In the genomic region with DNA sequence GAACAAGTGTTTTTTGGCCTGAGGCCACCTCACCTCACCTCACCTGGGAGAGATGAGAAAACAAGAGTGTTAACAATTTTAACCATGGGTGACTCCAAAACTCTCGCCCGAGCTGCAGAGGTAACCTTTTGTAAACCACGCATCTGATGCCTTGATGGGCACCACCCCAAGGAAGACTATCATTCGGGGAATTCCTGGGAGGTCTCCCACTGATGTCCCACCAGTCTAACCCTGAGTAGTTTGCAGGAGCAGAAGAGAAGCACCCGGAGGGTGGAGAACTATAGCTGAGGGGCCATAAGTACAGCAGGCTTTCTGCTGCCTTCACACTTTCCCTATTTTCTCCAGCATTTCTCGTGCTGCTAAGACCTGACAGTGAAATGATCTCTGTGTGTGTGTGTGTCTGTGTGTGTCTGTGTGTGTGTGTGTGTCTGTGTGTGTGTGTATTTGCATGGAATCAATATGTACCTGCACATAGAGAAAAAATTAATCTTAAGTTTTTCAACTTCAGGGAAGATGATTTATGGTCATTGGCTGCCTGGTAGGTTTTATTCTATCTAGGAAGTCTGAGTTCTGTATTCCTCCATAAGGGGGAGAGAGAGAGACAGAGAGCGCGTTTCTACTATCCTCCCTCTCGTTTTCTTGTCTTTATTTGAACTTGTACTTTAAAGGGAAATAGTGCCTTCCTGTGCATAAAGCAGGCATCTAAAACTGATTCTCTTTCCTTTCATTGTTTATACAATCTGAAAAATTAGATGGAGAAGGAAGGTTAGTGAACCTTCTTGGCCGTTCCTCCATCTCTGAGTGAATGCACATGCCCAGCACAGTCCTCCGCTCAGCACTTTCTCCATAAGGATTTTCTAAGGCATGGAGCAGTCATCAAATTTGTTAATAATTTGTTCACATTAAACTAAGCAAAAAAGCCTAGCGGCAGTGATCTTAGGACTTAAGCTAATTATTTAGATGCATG, we compare ENCODE assay signal across 11 cellular contexts.
DNase-seq lines count a peak whose midpoint lies in the region; ATAC-seq, FAIRE-seq and TF ChIP-seq lines count a peak whose summit lies in the region.
"Had no signal": no experiment of that assay in that cellular context is flagged by ENCODE, and none has a peak within 500 bp of the region (broad histone marks: within the 10 kb centered on the region; RNA-seq: fewer than 3 reads in every experiment).

No MANE protein-coding gene starts in this region.

- intact Hi-C loops in GM12878 (cut with micrococcal nuclease; ENCODE audit: unreplicated experiment): no loop called here
- intact Hi-C loops in stomach (cut with DNase I; ENCODE audit: low total_unique reads): no loop called here

- no peaks in the 10 kb centered on the region for H3K27me3 ChIP-seq in GM12878 (replicated peaks in 1 of 2; ENCODE audit: control insufficient read depth in 2 of 2, insufficient read depth in 2 of 2, low read length in 1 of 2)
- H3K27me3 ChIP-seq in stomach: no peaks in the 10 kb centered on the region

- CTCF ChIA-PET in GM12878 (lab: Yijun Ruan, JAX): interaction anchor here (0.7 to 2.8 kb wide), 6 partner anchors 11 to 71 kb away, joined by 3 to 9 read pairs (median 4); no protein-coding TSS in a partner anchor
- CTCF ChIA-PET in activated naive CD4-positive, alpha-beta T cell treated with anti-CD3 and anti-CD28 coated beads, Interleukin-2, amount 10 ng/mL, durations not matched to agents 7 days and 5 days (lab: Charles Lee): no interaction called here

- H3K4me1 ChIP-seq in GM12878 (ENCODE audit: control insufficient read depth, insufficient read depth, low read length) (no peaks in the 10 kb centered on the region), stomach (peaks cover 0 to 39% (median 21%) of the 10 kb centered on the region in 4 donors)

- H3K9ac ChIP-seq in GM12878 (ENCODE audit: control insufficient read depth, insufficient read depth, low read length): no peak overlapping the region

- no TSS peak for BruUV-seq in GM12878 (replicated peaks; lab: Mats Ljungman, UMichigan)

- no peak overlapping the region for H2AFZ ChIP-seq in GM12878 (ENCODE audit: control insufficient read depth, low read depth, low read length)

- no peak overlapping the region for H3K27ac ChIP-seq in GM12878 (ENCODE audit: control insufficient read depth, insufficient read depth)
- H3K27ac ChIP-seq in stomach: peak overlapping the region in 3 of 5 donors; percentile 5 to 79 (median 70)

- H3K9me3 Mint-ChIP-seq in activated naive CD4-positive, alpha-beta T cell treated with anti-CD3 and anti-CD28 coated beads, Interleukin-2, amount 10 ng/mL, durations not matched to agents 7 days and 5 days: no peaks in the 10 kb centered on the region
- H3K9me3 Mint-ChIP-seq: HFFc6 had no signal

- DNase-seq in HT-29 (ENCODE audit: low spot score) (peak; percentile 7), GM12878 (ENCODE audit: low read depth, low spot score) (no peak), kidney tubule cell (ENCODE audit: low spot score) (peak; percentile 10), stomach (no peak), NCI-H526 treated with DMSO at 0.1 percent for 48 hours (lab: John Stamatoyannopoulos, UW) (no peak), T-helper 17 cell (no peak), NCI-H748 treated with DMSO at 0.1 percent for 48 hours (lab: John Stamatoyannopoulos, UW) (no peak)
- DNase-seq in activated naive CD4-positive, alpha-beta T cell treated with anti-CD3 and anti-CD28 coated beads, Interleukin-2, amount 10 ng/mL, durations not matched to agents 7 days and 5 days: no peak
- DNase-seq: Calu3, HFFc6, NCI-H2171 had no signal

- TF ChIP-seq EP300 in GM12878 (IDR thresholded peaks at IDR 0.05; ENCODE audit: borderline replicate concordance in 1 of 2, control insufficient read depth in 1 of 2, low read depth in 2 of 2, low read length in 2 of 2) (no peak), stomach (IDR thresholded peaks at IDR 0.05) (no peak)

- H3K27ac Mint-ChIP-seq in T-helper 17 cell: no peak overlapping the region
- H3K27ac Mint-ChIP-seq in activated naive CD4-positive, alpha-beta T cell treated with anti-CD3 and anti-CD28 coated beads, Interleukin-2, amount 10 ng/mL, durations not matched to agents 7 days and 5 days: no peak overlapping the region
- H3K27ac Mint-ChIP-seq: HFFc6 had no signal

- H3K36me3 Mint-ChIP-seq in T-helper 17 cell (ENCODE audit: low read depth): no peaks in the 10 kb centered on the region
- no peaks in the 10 kb centered on the region for H3K36me3 Mint-ChIP-seq in activated naive CD4-positive, alpha-beta T cell treated with anti-CD3 and anti-CD28 coated beads, Interleukin-2, amount 10 ng/mL, durations not matched to agents 7 days and 5 days

- no peak overlapping the region for H3K4me2 ChIP-seq in GM12878 (ENCODE audit: control insufficient read depth, insufficient read depth)

- TF ChIP-seq POLR2A in GM12878 (IDR thresholded peaks at IDR 0.05; ENCODE audit: low read depth, low read length): no peak
- TF ChIP-seq POLR2A in stomach (IDR thresholded peaks at IDR 0.05): no peak

- 38% methylated on average over 12 of the region's 12 CpGs for WGBS in GM12878 (ENCODE audit: insufficient coverage, insufficient replicate concordance, low lambda C conversion rate, missing lambda C conversion rate)
- WGBS in stomach, 5 donors: 68 to 79% (median 75%) methylated on average over 12 of the region's 12 CpGs

- H3K4me3 ChIP-seq in GM12878: no peak overlapping the region
- H3K4me3 ChIP-seq in stomach: no peak overlapping the region

- H3K9me3 ChIP-seq in GM12878 (replicated peaks; ENCODE audit: control insufficient read depth, insufficient read depth, low read length) (no peaks in the 10 kb centered on the region), stomach (no peaks in the 10 kb centered on the region), T-helper 17 cell (ENCODE audit: control insufficient read depth, low read length, poor library complexity, severe bottlenecking) (no peaks in the 10 kb centered on the region)

- in situ Hi-C loops in GM12878 (cut with MboI): no loop called here

- H3K79me2 ChIP-seq in GM12878 (ENCODE audit: control insufficient read depth, insufficient read depth, low read length): no peaks in the 10 kb centered on the region

- no peak for FAIRE-seq in GM12878 (lab: Jason Lieb, UNC)

- peaks cover 24% of the 10 kb centered on the region for H3K27me3 Mint-ChIP-seq in T-helper 17 cell
- peaks cover 5% of the 10 kb centered on the region for H3K27me3 Mint-ChIP-seq in activated naive CD4-positive, alpha-beta T cell treated with anti-CD3 and anti-CD28 coated beads, Interleukin-2, amount 10 ng/mL, durations not matched to agents 7 days and 5 days

- no peaks in the 10 kb centered on the region for H4K20me1 ChIP-seq in GM12878 (ENCODE audit: control insufficient read depth, insufficient read depth)

- TF ChIP-seq CTCF in GM12878 (IDR thresholded peaks at IDR 0.05 in 2 of 3, conservative IDR thresholded peaks at IDR 0.05 in 1 of 3; ENCODE audit: control insufficient read depth in 2 of 3, extremely low read depth in 1 of 3, insufficient read depth in 1 of 3, low read depth in 3 of 3, low read length in 3 of 3) (peak in 1 of 3 experiments; percentile 16; a peak in 1 of 6 replicates), stomach (IDR thresholded peaks at IDR 0.05) (peak in 3 of 7 experiments; percentile 9 to 28 (median 11))

- H3K36me3 ChIP-seq in GM12878 (ENCODE audit: control insufficient read depth in 2 of 2, insufficient read depth in 2 of 2, low read length in 1 of 2) (no peaks in the 10 kb centered on the region), stomach (peaks cover 0 to 14% (median 3%) of the 10 kb centered on the region in 4 donors)

- RAD21 ChIA-PET in GM12878 (lab: Charles Lee; ENCODE audit: unreplicated experiment): interaction anchor here (1.4 to 1.7 kb wide), 3 partner anchors 15 to 115 kb away, joined by 3 to 9 read pairs (median 4); no protein-coding TSS in a partner anchor

- no peaks in the 10 kb centered on the region for H3K4me1 Mint-ChIP-seq in T-helper 17 cell
- H3K4me1 Mint-ChIP-seq in activated naive CD4-positive, alpha-beta T cell treated with anti-CD3 and anti-CD28 coated beads, Interleukin-2, amount 10 ng/mL, durations not matched to agents 7 days and 5 days: no peaks in the 10 kb centered on the region

- no peak overlapping the region for H3K4me3 Mint-ChIP-seq in T-helper 17 cell
- H3K4me3 Mint-ChIP-seq in activated naive CD4-positive, alpha-beta T cell treated with anti-CD3 and anti-CD28 coated beads, Interleukin-2, amount 10 ng/mL, durations not matched to agents 7 days and 5 days: no peak overlapping the region
- H3K4me3 Mint-ChIP-seq: HFFc6 had no signal

- SMC1A ChIA-PET in GM12878 (lab: Charles Lee; ENCODE audit: uncharacterized antibody, unreplicated experiment): interaction anchor here (0.8 to 2.2 kb wide), 6 partner anchors 22 to 115 kb away, joined by 3 to 9 read pairs (median 6); no protein-coding TSS in a partner anchor

- no peak for TF ChIP-seq RAD21 in GM12878 (IDR thresholded peaks at IDR 0.05; ENCODE audit: insufficient read depth, low read depth, low read length)

- POLR2A ChIA-PET in GM12878 (lab: Charles Lee): no interaction called here

- ATAC-seq in GM12878: peak; percentile 60
- no peak for ATAC-seq in T-helper 17 cell

TF ChIP-seq in GM12878, 131 proteins besides CTCF, POLR2A, EP300 and RAD21 (continues in another document):
- TF ChIP-seq KLF5 (IDR thresholded peaks at IDR 0.05; ENCODE audit: partially characterized antibody): no peak
- TF ChIP-seq, protein P1, sequence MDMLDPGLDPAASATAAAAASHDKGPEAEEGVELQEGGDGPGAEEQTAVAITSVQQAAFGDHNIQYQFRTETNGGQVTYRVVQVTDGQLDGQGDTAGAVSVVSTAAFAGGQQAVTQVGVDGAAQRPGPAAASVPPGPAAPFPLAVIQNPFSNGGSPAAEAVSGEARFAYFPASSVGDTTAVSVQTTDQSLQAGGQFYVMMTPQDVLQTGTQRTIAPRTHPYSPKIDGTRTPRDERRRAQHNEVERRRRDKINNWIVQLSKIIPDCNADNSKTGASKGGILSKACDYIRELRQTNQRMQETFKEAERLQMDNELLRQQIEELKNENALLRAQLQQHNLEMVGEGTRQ (IDR thresholded peaks at IDR 0.05; ENCODE audit: borderline replicate concordance, low read depth, low read length): no peak
- TF ChIP-seq PAX5 (IDR thresholded peaks at IDR 0.05; ENCODE audit: borderline replicate concordance, low read depth, low read length): no peak
- TF ChIP-seq GABPA (IDR thresholded peaks at IDR 0.05; ENCODE audit: low read depth): no peak

Comparison
In these comparisons a context has a peak if more than half of its experiments do, and no peak if none do; other contexts are left out.
1. DNase-seq: peak in HT-29 (single experiment) and kidney tubule cell (single experiment); none in GM12878 (single experiment), stomach (single experiment), NCI-H526 treated with DMSO at 0.1 percent for 48 hours (single experiment), T-helper 17 cell (0 of 3), NCI-H748 treated with DMSO at 0.1 percent for 48 hours (single experiment) and activated naive CD4-positive, alpha-beta T cell treated with anti-CD3 and anti-CD28 coated beads, Interleukin-2, amount 10 ng/mL, durations not matched to agents 7 days and 5 days (single experiment).